ENCODE assay signal across 14 cellular contexts in the genomic region with DNA sequence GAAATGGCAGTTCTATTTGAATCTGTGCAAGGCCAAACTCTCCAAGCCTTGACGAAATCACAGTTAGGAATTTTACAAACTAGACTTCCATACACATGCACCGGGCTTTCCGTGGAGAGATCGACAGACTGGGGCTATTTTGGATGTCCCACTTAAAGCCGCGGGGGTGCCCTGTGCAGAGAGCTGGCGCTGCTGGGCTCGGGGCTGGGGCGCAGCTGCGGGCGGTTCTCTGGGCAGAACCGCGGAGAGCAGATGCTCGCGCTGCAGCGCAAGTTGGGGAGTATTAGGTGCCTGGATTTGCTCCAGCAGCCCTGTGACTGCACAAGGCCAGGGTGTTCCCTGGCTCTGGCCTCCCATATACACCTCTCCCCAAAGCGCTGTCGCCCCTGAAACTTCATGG.
DNase-seq lines count a peak whose midpoint lies in the region; ATAC-seq and TF ChIP-seq lines count a peak whose summit lies in the region.
"Had no signal": no experiment of that assay in that cellular context is flagged by ENCODE, and none has a peak within 500 bp of the region (broad histone marks: within the 10 kb centered on the region; RNA-seq: fewer than 3 reads in every experiment).

No MANE protein-coding gene starts in this region.

- no peak for TF ChIP-seq CTCF in WERI-Rb-1 (IDR thresholded peaks at IDR 0.05; ENCODE audit: low read depth, low read length)
- no peak for TF ChIP-seq CTCF in esophagus muscularis mucosa (IDR thresholded peaks at IDR 0.05)

- H2AFZ ChIP-seq in mesenchymal stem cell (ENCODE audit: low read depth, low read length) = no peak overlapping the region

- H2BK12ac ChIP-seq in mesenchymal stem cell (ENCODE audit: low read length in 2 of 2) = no peak overlapping the region

- no peaks in the 10 kb centered on the region for H3K79me1 ChIP-seq in mesenchymal stem cell (replicated peaks; ENCODE audit: low read length, poor library complexity, severe bottlenecking)

- no peak overlapping the region for H2BK120ac ChIP-seq in mesenchymal stem cell (ENCODE audit: low read depth, low read length)

- H2BK15ac ChIP-seq in mesenchymal stem cell (ENCODE audit: low read depth, poor library complexity, severe bottlenecking) = no peak overlapping the region

- peaks cover 3% of the 10 kb centered on the region for H3K9me3 ChIP-seq in WERI-Rb-1 (ENCODE audit: severe bottlenecking)
- peaks cover 0 to 12% (median 2%) of the 10 kb centered on the region in 4 donors for H3K9me3 ChIP-seq in esophagus muscularis mucosa
- H3K9me3 ChIP-seq in mesenchymal stem cell (ENCODE audit: control insufficient read depth, low read length) = peaks cover 25% of the 10 kb centered on the region

- peak; percentile 32 for DNase-seq in activated CD4-positive, alpha-beta T cell treated with anti-CD3 and anti-CD28 coated beads, Interleukin-2, amount 10 ng/mL, durations not matched to agents 24 days and 14 days
- no peak for DNase-seq in activated CD4-positive, alpha-beta T cell treated with anti-CD3 and anti-CD28 coated beads, Interleukin-2, amount 50 U/mL, for 1 hour
- DNase-seq in WERI-Rb-1 (no peak), esophagus muscularis mucosa (ENCODE audit: extremely low spot score) (peak; percentile 70), retina (peak; percentile 27), mesenchymal stem cell (no peak)
- no peak for DNase-seq in effector memory CD8-positive, alpha-beta T cell
- DNase-seq: CD4-positive, alpha-beta memory T cell; DMS53; GF-D8 had no signal

- no peaks in the 10 kb centered on the region for H3K9me3 Mint-ChIP-seq in activated CD4-positive, alpha-beta T cell treated with anti-CD3 and anti-CD28 coated beads, Interleukin-2, amount 10 ng/mL, durations not matched to agents 24 days and 14 days
- peaks cover 0 to 4% of the 10 kb centered on the region in 2 donors for H3K9me3 Mint-ChIP-seq in effector memory CD8-positive, alpha-beta T cell

- TF ChIP-seq EP300 in esophagus muscularis mucosa (IDR thresholded peaks at IDR 0.05) = no peak

- H3K4me2 ChIP-seq in mesenchymal stem cell (ENCODE audit: low read length, poor library complexity, severe bottlenecking) = no peak overlapping the region

- no peak for TF ChIP-seq POLR2A in esophagus muscularis mucosa (IDR thresholded peaks at IDR 0.05; ENCODE audit: low read depth)

- H4K91ac ChIP-seq in mesenchymal stem cell (ENCODE audit: low read length) = no peak overlapping the region

- 72% methylated on average over 18 of the region's 18 CpGs for WGBS in esophagus muscularis mucosa
- 81% methylated on average over 16 of the region's 18 CpGs for WGBS in mesenchymal stem cell

- no peaks in the 10 kb centered on the region for H3K4me1 Mint-ChIP-seq in activated CD4-positive, alpha-beta T cell treated with anti-CD3 and anti-CD28 coated beads, Interleukin-2, amount 10 ng/mL, durations not matched to agents 24 days and 14 days
- no peaks in the 10 kb centered on the region for H3K4me1 Mint-ChIP-seq in effector memory CD8-positive, alpha-beta T cell (ENCODE audit: low read depth in 2 of 2)
- H3K4me1 Mint-ChIP-seq: B cell; CD4-positive, alpha-beta memory T cell had no signal

- intact Hi-C loops in activated CD4-positive, alpha-beta T cell treated with anti-CD3 and anti-CD28 coated beads, Interleukin-2, amount 10 ng/mL, durations not matched to agents 24 days and 14 days (cut with micrococcal nuclease) = no loop called here
- intact Hi-C loops in esophagus muscularis mucosa (cut with DNase I) = no loop called here

- no peak overlapping the region for H3K9ac ChIP-seq in mesenchymal stem cell (ENCODE audit: low read length)

- no peaks in the 10 kb centered on the region for H3K27me3 ChIP-seq in WERI-Rb-1 (ENCODE audit: insufficient read depth, low read depth, severe bottlenecking)
- peaks cover 0 to 34% (median 0%) of the 10 kb centered on the region in 4 donors for H3K27me3 ChIP-seq in esophagus muscularis mucosa
- no peaks in the 10 kb centered on the region for H3K27me3 ChIP-seq in mesenchymal stem cell (ENCODE audit: control insufficient read depth in 1 of 2, insufficient read depth in 1 of 2, low read length in 2 of 2)

- H4K8ac ChIP-seq in mesenchymal stem cell (ENCODE audit: low read length) = no peak overlapping the region

- no peak overlapping the region for H2BK5ac ChIP-seq in mesenchymal stem cell (ENCODE audit: low read depth, low read length, poor library complexity, severe bottlenecking)

- H3K27ac ChIP-seq in WERI-Rb-1 (peak overlapping the region; percentile 67), esophagus muscularis mucosa (replicated peaks in 1 of 4) (no peak overlapping the region), mesenchymal stem cell (ENCODE audit: low read length, poor library complexity, severe bottlenecking) (no peak overlapping the region)
- H3K27ac ChIP-seq: C4-2B, HL-60 had no signal

- no peak overlapping the region for H3K4me3 Mint-ChIP-seq in activated CD4-positive, alpha-beta T cell treated with anti-CD3 and anti-CD28 coated beads, Interleukin-2, amount 10 ng/mL, durations not matched to agents 24 days and 14 days
- no peak overlapping the region for H3K4me3 Mint-ChIP-seq in effector memory CD8-positive, alpha-beta T cell
- H3K4me3 Mint-ChIP-seq: B cell; CD4-positive, alpha-beta memory T cell had no signal

- H3K27me3 Mint-ChIP-seq in activated CD4-positive, alpha-beta T cell treated with anti-CD3 and anti-CD28 coated beads, Interleukin-2, amount 10 ng/mL, durations not matched to agents 24 days and 14 days = peaks cover 1% of the 10 kb centered on the region
- H3K27me3 Mint-ChIP-seq in effector memory CD8-positive, alpha-beta T cell = peaks cover 14 to 17% of the 10 kb centered on the region in 2 donors
- H3K27me3 Mint-ChIP-seq: B cell had no signal

- H3K4me1 ChIP-seq in esophagus muscularis mucosa (no peaks in the 10 kb centered on the region), mesenchymal stem cell (ENCODE audit: control insufficient read depth, insufficient read depth, low read depth, low read length) (no peaks in the 10 kb centered on the region)

- H2AK5ac ChIP-seq in mesenchymal stem cell (ENCODE audit: low read length, severe bottlenecking) = no peak overlapping the region

- H3K4ac ChIP-seq in mesenchymal stem cell (ENCODE audit: low read depth in 1 of 2, low read length in 2 of 2) = no peak overlapping the region

- no peaks in the 10 kb centered on the region for H3K36me3 Mint-ChIP-seq in activated CD4-positive, alpha-beta T cell treated with anti-CD3 and anti-CD28 coated beads, Interleukin-2, amount 10 ng/mL, durations not matched to agents 24 days and 14 days (ENCODE audit: low read depth)
- peaks cover 3% of the 10 kb centered on the region for H3K36me3 Mint-ChIP-seq in effector memory CD8-positive, alpha-beta T cell (ENCODE audit: insufficient read depth)
- H3K36me3 Mint-ChIP-seq: CD4-positive, alpha-beta memory T cell had no signal

- H3K27ac Mint-ChIP-seq in activated CD4-positive, alpha-beta T cell treated with anti-CD3 and anti-CD28 coated beads, Interleukin-2, amount 10 ng/mL, durations not matched to agents 24 days and 14 days = no peak overlapping the region
- no peak overlapping the region for H3K27ac Mint-ChIP-seq in effector memory CD8-positive, alpha-beta T cell
- H3K27ac Mint-ChIP-seq: B cell; CD4-positive, alpha-beta memory T cell had no signal

- H3K4me3 ChIP-seq in WERI-Rb-1 (ENCODE audit: low read depth, low read length) (no peak overlapping the region), esophagus muscularis mucosa (no peak overlapping the region), mesenchymal stem cell (ENCODE audit: insufficient read depth in 1 of 2, low read depth in 1 of 2, low read length in 2 of 2) (no peak overlapping the region)

- H3K18ac ChIP-seq in mesenchymal stem cell (ENCODE audit: low read depth in 1 of 2, low read length in 2 of 2) = no peak overlapping the region

- H3K14ac ChIP-seq in mesenchymal stem cell (ENCODE audit: low read length in 2 of 2) = no peak overlapping the region

- H3K23ac ChIP-seq in mesenchymal stem cell (ENCODE audit: low read length in 2 of 2) = no peak overlapping the region

- H3K36me3 ChIP-seq in WERI-Rb-1 (no peaks in the 10 kb centered on the region), esophagus muscularis mucosa (no peaks in the 10 kb centered on the region), mesenchymal stem cell (ENCODE audit: control insufficient read depth in 1 of 2, insufficient read depth in 2 of 2, low read depth in 1 of 2, low read length in 2 of 2) (no peaks in the 10 kb centered on the region)

- no peak for ATAC-seq in effector memory CD8-positive, alpha-beta T cell (replicated peaks)
- ATAC-seq: HCT116 had no signal

Comparison
In these comparisons a context has a peak if more than half of its experiments do, and no peak if none do; other contexts are left out.
1. DNase-seq: peak in activated CD4-positive, alpha-beta T cell treated with anti-CD3 and anti-CD28 coated beads, Interleukin-2, amount 10 ng/mL, durations not matched to agents 24 days and 14 days (single experiment), esophagus muscularis mucosa (single experiment) and retina (single experiment); none in activated CD4-positive, alpha-beta T cell treated with anti-CD3 and anti-CD28 coated beads, Interleukin-2, amount 50 U/mL, for 1 hour (single experiment), WERI-Rb-1 (single experiment), effector memory CD8-positive, alpha-beta T cell (0 of 3) and mesenchymal stem cell (single experiment).